Comparison of ENCODE assay signal across 28 cellular contexts in genomic region chr20:53989977-53990376, GRCh38.
"Had no signal": no experiment of that assay in that cellular context is flagged by ENCODE, and none has a peak within 500 bp of the region (broad histone marks: within the 10 kb centered on the region; RNA-seq: fewer than 3 reads in every experiment).

No MANE protein-coding gene starts in this region.

- H3K27me3 ChIP-seq: ovary, right lobe of liver, sigmoid colon, thyroid gland, tibial nerve, upper lobe of left lung had no signal

- H3K4me1 ChIP-seq: parathyroid adenoma, psoas muscle, right lobe of liver, sigmoid colon, spleen, thyroid gland, upper lobe of left lung had no signal

- H3K4me3 ChIP-seq: ovary, psoas muscle, right lobe of liver, sigmoid colon, smooth muscle cell, spleen, thoracic aorta, thyroid gland, tibial nerve, upper lobe of left lung had no signal

- H3K36me3 ChIP-seq: neutrophil, ovary, right lobe of liver, sigmoid colon, spleen, thoracic aorta, thyroid gland, tibial nerve, upper lobe of left lung had no signal

- H3K9me3 ChIP-seq: neutrophil, ovary, psoas muscle, right lobe of liver, sigmoid colon, spleen, thoracic aorta, thyroid gland, tibial nerve, upper lobe of left lung had no signal

- FAIRE-seq: urothelium cell line had no signal

- DNase-seq: naive B cell; naive thymus-derived CD8-positive, alpha-beta T cell; nephron progenitor cell; nucleus accumbens; ovary; posterior cingulate gyrus; psoas muscle; right cardiac atrium; right lobe of liver; sigmoid colon; spleen; stimulated activated CD4-positive, alpha-beta T cell treated with anti-CD3 and anti-CD28 coated beads, Interleukin-12 subunit alpha, Interleukin-12 subunit beta, amount 100 ng/mL, for 4 hours; stimulated activated CD4-positive, alpha-beta T cell treated with anti-CD3 and anti-CD28 coated beads, Interleukin-1b, Interleukin-23, amount 100 ng/mL, for 48 hours; stimulated activated CD4-positive, alpha-beta T cell treated with anti-CD3 and anti-CD28 coated beads, Interleukin-4, amount 100 ng/mL, for 1 hour; stimulated activated CD4-positive, alpha-beta T cell treated with anti-CD3 and anti-CD28 coated beads, Interleukin-4, amount 100 ng/mL, for 4 hours; stimulated activated CD8-positive, alpha-beta memory T cell treated with anti-CD3 and anti-CD28 coated beads, Interleukin-4, amount 100 ng/mL, for 48 hours; stimulated activated naive CD4-positive, alpha-beta T cell; stimulated activated naive CD8-positive, alpha-beta T cell treated with anti-CD3 and anti-CD28 coated beads, Interleukin-15, amount 100 ng/mL, for 72 hours; stimulated activated naive CD8-positive, alpha-beta T cell treated with anti-CD3 and anti-CD28 coated beads, Interleukin-15, Interleukin-2, amounts not matched to agents 100 U/mL and 50 U/mL, for 24 hours; thyroid gland; trophoblast cell; upper lobe of left lung had no signal

- H3K27ac ChIP-seq: neutrophil, ovary, parathyroid adenoma, psoas muscle, right lobe of liver, sigmoid colon, spleen, thoracic aorta, thyroid gland, upper lobe of left lung had no signal
